Comparison of ENCODE assay signal across 21 cellular contexts in the genomic region with DNA sequence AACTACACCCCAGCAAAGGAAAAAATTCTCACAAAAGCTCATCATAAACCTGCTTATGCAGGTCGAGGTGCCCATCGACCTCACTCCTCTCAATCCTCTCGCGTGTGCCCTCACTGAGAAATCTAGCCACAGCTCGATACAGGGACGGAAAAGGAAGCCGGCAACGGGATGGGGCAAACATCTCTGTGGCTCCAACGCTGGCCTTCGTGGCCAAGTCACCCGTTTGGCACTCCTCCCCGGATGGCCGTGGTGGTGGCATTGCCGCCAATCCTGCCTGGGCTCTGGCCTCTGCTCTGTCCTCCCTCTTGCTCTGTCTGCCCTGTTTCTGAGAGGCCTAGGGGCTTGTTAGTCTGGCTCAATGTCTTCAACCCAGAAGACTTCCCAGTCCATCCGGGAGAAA. TPM values are rescaled to one million over a fixed set of nuclear protein-coding genes. Genes with fewer than 3 reads are reported as not detected.
A peak's percentile ranks its signal among the peaks of the same experiment; 100 is the strongest.
DNase-seq lines count a peak whose midpoint lies in the region; TF ChIP-seq lines count a peak whose summit lies in the region.
"Had no signal": no experiment of that assay in that cellular context is flagged by ENCODE, and none has a peak within 500 bp of the region (broad histone marks: within the 10 kb centered on the region; RNA-seq: fewer than 3 reads in every experiment).

No MANE protein-coding gene starts in this region.

- H3K4me3 ChIP-seq in sigmoid colon, result no peak overlapping the region
- H3K4me3 ChIP-seq: GM12878, GM23248, HAP-1 had no signal

- in situ Hi-C loops in GM13977 (cut with MboI; ENCODE audit: low pct_unique_long_range_greater_than_20kb, low sequenced_read_pairs, unreplicated experiment), result no loop called here

- peaks cover 3% of the 10 kb centered on the region for H3K27me3 Mint-ChIP-seq in glutamatergic neuron (ENCODE audit: unreplicated experiment)
- H3K27me3 Mint-ChIP-seq in nephron progenitor cell (ENCODE audit: low read depth, poor library complexity), result peaks cover 2% of the 10 kb centered on the region
- H3K27me3 Mint-ChIP-seq in progenitor cell of endocrine pancreas, result no peaks in the 10 kb centered on the region
- H3K27me3 Mint-ChIP-seq: CD4-positive, CD25-positive, alpha-beta regulatory T cell; IgD-negative memory B cell had no signal

- H3K27ac ChIP-seq in sigmoid colon, result no peak overlapping the region
- H3K27ac ChIP-seq: GM23248 had no signal

- DNase-seq in glutamatergic neuron, result no peak
- DNase-seq in nephron progenitor cell, result no peak
- no peak for DNase-seq in progenitor cell of endocrine pancreas (ENCODE audit: low spot score, unreplicated experiment)
- no peak for DNase-seq in sigmoid colon
- DNase-seq in NCI-H1694 treated with DMSO at 0.1 percent for 48 hours (lab: John Stamatoyannopoulos, UW), result no peak
- no peak for DNase-seq in hippocampal formation (lab: John Stamatoyannopoulos, UW)
- DNase-seq in GM13977 (ENCODE audit: low spot score), result no peak
- DNase-seq: ACHN; BE2C; C1 segment of cervical spinal cord; CD4-positive, CD25-positive, alpha-beta regulatory T cell; CD8-positive, alpha-beta memory T cell; COR-L47; DMS 273 treated with DMSO at 0.1 percent for 48 hours; DMS53; DND-41; EL; GM23248 had no signal

- H3K27ac Mint-ChIP-seq in glutamatergic neuron (ENCODE audit: unreplicated experiment), result peak overlapping the region; percentile 22
- no peak overlapping the region for H3K27ac Mint-ChIP-seq in nephron progenitor cell
- no peak overlapping the region for H3K27ac Mint-ChIP-seq in progenitor cell of endocrine pancreas
- H3K27ac Mint-ChIP-seq: IgD-negative memory B cell had no signal

- H3K27me3 ChIP-seq in sigmoid colon, result no peaks in the 10 kb centered on the region
- H3K27me3 ChIP-seq: BE2C had no signal

- no peak for TF ChIP-seq CTCF in glutamatergic neuron (IDR thresholded peaks at IDR 0.05; ENCODE audit: partially characterized antibody, unreplicated experiment)
- TF ChIP-seq CTCF in nephron progenitor cell (IDR thresholded peaks at IDR 0.05), result no peak
- TF ChIP-seq CTCF in progenitor cell of endocrine pancreas (IDR thresholded peaks at IDR 0.05; ENCODE audit: unreplicated experiment), result no peak
- no peak for TF ChIP-seq CTCF in sigmoid colon (IDR thresholded peaks at IDR 0.05)
- no peak for TF ChIP-seq CTCF in GM13977 (IDR thresholded peaks at IDR 0.05; ENCODE audit: extremely low read depth, insufficient read depth, missing control alignments)

- H3K4me1 ChIP-seq in sigmoid colon, result peaks cover 0 to 11% (median 4%) of the 10 kb centered on the region in 4 donors
- H3K4me1 ChIP-seq: BE2C, HAP-1 had no signal

- H3K9me3 Mint-ChIP-seq in glutamatergic neuron (ENCODE audit: unreplicated experiment), result peaks cover 16% of the 10 kb centered on the region
- peaks cover 70% of the 10 kb centered on the region for H3K9me3 Mint-ChIP-seq in nephron progenitor cell
- H3K9me3 Mint-ChIP-seq in progenitor cell of endocrine pancreas (ENCODE audit: low read depth), result peaks cover 13% of the 10 kb centered on the region

- H3K4me3 Mint-ChIP-seq in glutamatergic neuron (ENCODE audit: unreplicated experiment) (peak overlapping the region; percentile 5), nephron progenitor cell (peak overlapping the region; percentile 52), progenitor cell of endocrine pancreas (ENCODE audit: low read depth) (peak overlapping the region; percentile 53)
- H3K4me3 Mint-ChIP-seq: CD8-positive, alpha-beta memory T cell had no signal

- H3K4me1 Mint-ChIP-seq in glutamatergic neuron (ENCODE audit: low read depth, unreplicated experiment), result no peaks in the 10 kb centered on the region
- H3K4me1 Mint-ChIP-seq in nephron progenitor cell, result peaks cover 9% of the 10 kb centered on the region
- peaks cover 1% of the 10 kb centered on the region for H3K4me1 Mint-ChIP-seq in progenitor cell of endocrine pancreas (ENCODE audit: low read depth)
- H3K4me1 Mint-ChIP-seq: CD8-positive, alpha-beta memory T cell had no signal

- no peak for TF ChIP-seq POLR2A in sigmoid colon (IDR thresholded peaks at IDR 0.05)

- no peak for TF ChIP-seq EP300 in sigmoid colon (IDR thresholded peaks at IDR 0.05)

- WGBS in sigmoid colon, 2 donors, result 95 to 96% methylated on average over 15 of the region's 15 CpGs

- no peaks in the 10 kb centered on the region for H3K36me3 ChIP-seq in sigmoid colon
- H3K36me3 ChIP-seq: BE2C, HAP-1 had no signal

- H3K36me3 Mint-ChIP-seq in glutamatergic neuron (ENCODE audit: unreplicated experiment) (peaks cover 16% of the 10 kb centered on the region), nephron progenitor cell (ENCODE audit: low read depth) (peaks cover 45% of the 10 kb centered on the region), progenitor cell of endocrine pancreas (ENCODE audit: insufficient read depth) (peaks cover 17% of the 10 kb centered on the region)

- intact Hi-C loops in sigmoid colon (cut with DNase I), result no loop called here

- H3K9me3 ChIP-seq in sigmoid colon, result peaks cover 0 to 4% (median 0%) of the 10 kb centered on the region in 4 donors
- H3K9me3 ChIP-seq: HAP-1 had no signal

RNA-seq across cellular contexts. Expression of a gene that starts 41.2 kb away (rescaled TPM):
- total RNA-seq in glutamatergic neuron (ENCODE audit: unreplicated experiment), result 59.6 TPM
- total RNA-seq in progenitor cell of endocrine pancreas, result 99.0 and 101 TPM in 2 replicates
- 10 to 100 TPM; 52.1 to 71.7 (median 57.5) TPM for total RNA-seq in sigmoid colon
- polyA plus RNA-seq in sigmoid colon, result 10 to 100 TPM; 28.0 to 32.0 (median 30.0) TPM

RNA-seq across cellular contexts. Expression of a gene that starts 41.6 kb away (rescaled TPM):
- total RNA-seq in glutamatergic neuron (ENCODE audit: unreplicated experiment), result 5.6 TPM
- total RNA-seq in progenitor cell of endocrine pancreas, result 8.2 and 9.0 TPM in 2 replicates
- 1 to 10 TPM; 5.3 to 7.5 (median 6.8) TPM for total RNA-seq in sigmoid colon
- polyA plus RNA-seq in sigmoid colon, result 1 to 10 TPM; 2.4 to 4.8 (median 2.5) TPM
